Comparison of ENCODE assay signal across 8 cellular contexts in genomic region chr11:3512138-3512551, GRCh38.
DNase-seq lines count a peak whose midpoint lies in the region; ATAC-seq and TF ChIP-seq lines count a peak whose summit lies in the region.
"Not testable (repeated sequence)": the region's sequence is repeated elsewhere in the genome, so short reads cannot be mapped to it uniquely, and the experiment has no call there.

No MANE protein-coding gene starts in this region.

- not testable (repeated sequence) for H3K36me3 ChIP-seq in naive thymus-derived CD4-positive, alpha-beta T cell (ENCODE audit: control insufficient read depth in 2 of 3, insufficient read depth in 3 of 3, low read length in 3 of 3)

- not testable (repeated sequence) for H3K9me3 ChIP-seq in naive thymus-derived CD4-positive, alpha-beta T cell (ENCODE audit: control insufficient read depth in 2 of 3, low read length in 3 of 3)

- ATAC-seq in activated CD8-positive, alpha-beta memory T cell treated with anti-CD3 and anti-CD28 coated beads, Interleukin-2, amount 10 ng/mL, durations not matched to agents 7 days and 5 days; naive thymus-derived CD4-positive, alpha-beta T cell: not testable (repeated sequence)

- H3K27me3 Mint-ChIP-seq in activated CD8-positive, alpha-beta memory T cell treated with anti-CD3 and anti-CD28 coated beads, Interleukin-2, amount 10 ng/mL, durations not matched to agents 7 days and 5 days: peaks cover 15% of the 10 kb centered on the region
- not testable (repeated sequence) for H3K27me3 Mint-ChIP-seq in activated naive CD8-positive, alpha-beta T cell; endothelial cell (ENCODE audit: unreplicated experiment)
- peaks cover 0 to 20% (median 0%) of the 10 kb centered on the region in 5 donors for H3K27me3 Mint-ChIP-seq in naive thymus-derived CD4-positive, alpha-beta T cell

- H3K36me3 Mint-ChIP-seq in activated CD8-positive, alpha-beta memory T cell treated with anti-CD3 and anti-CD28 coated beads, Interleukin-2, amount 10 ng/mL, durations not matched to agents 7 days and 5 days; activated naive CD8-positive, alpha-beta T cell; endothelial cell (ENCODE audit: low read depth, unreplicated experiment); naive thymus-derived CD4-positive, alpha-beta T cell: not testable (repeated sequence)

- DNase-seq in Ammon's horn (ENCODE audit: low spot score) (peak; percentile 4), LNCaP clone FGC (ENCODE audit: low read depth) (peak; percentile 21), T-helper 1 cell (peak; percentile 28 to 55 (median 49)), endothelial cell (ENCODE audit: low spot score) (peak; percentile 6)
- DNase-seq in activated CD8-positive, alpha-beta memory T cell treated with anti-CD3 and anti-CD28 coated beads, Interleukin-2, amount 10 ng/mL, durations not matched to agents 7 days and 5 days: peak; percentile 47
- peak in 7 of 9 donors; percentile 32 to 58 (median 48) for DNase-seq in naive thymus-derived CD4-positive, alpha-beta T cell
- peak; percentile 8 to 39 for DNase-seq in stimulated activated CD4-positive, alpha-beta T cell treated with anti-CD3 and anti-CD28 coated beads, Interleukin-15, amount 100 ng/mL, for 48 hours (ENCODE audit: low read depth in 2 of 2)

- H3K9me3 Mint-ChIP-seq in activated CD8-positive, alpha-beta memory T cell treated with anti-CD3 and anti-CD28 coated beads, Interleukin-2, amount 10 ng/mL, durations not matched to agents 7 days and 5 days (ENCODE audit: low read depth); activated naive CD8-positive, alpha-beta T cell (ENCODE audit: low read depth); endothelial cell (ENCODE audit: unreplicated experiment); naive thymus-derived CD4-positive, alpha-beta T cell: not testable (repeated sequence)

- CTCF ChIA-PET in activated CD8-positive, alpha-beta memory T cell treated with anti-CD3 and anti-CD28 coated beads, Interleukin-2, amount 10 ng/mL, durations not matched to agents 7 days and 5 days (lab: Charles Lee); naive thymus-derived CD4-positive, alpha-beta T cell (lab: Charles Lee): not testable (repeated sequence)

- TF ChIP-seq CTCF in LNCaP clone FGC (IDR thresholded peaks at IDR 0.05; ENCODE audit: control insufficient read depth, extremely low read depth, insufficient read depth); endothelial cell (IDR thresholded peaks at IDR 0.05; ENCODE audit: unreplicated experiment): not testable (repeated sequence)

- peak overlapping the region; percentile 60 for H3K27ac ChIP-seq in naive thymus-derived CD4-positive, alpha-beta T cell (ENCODE audit: low read depth, low read length)

- not testable (repeated sequence) for H3K4me3 ChIP-seq in LNCaP clone FGC (ENCODE audit: low read depth, low read length); naive thymus-derived CD4-positive, alpha-beta T cell (ENCODE audit: low read length)

- H3K27ac Mint-ChIP-seq in activated CD8-positive, alpha-beta memory T cell treated with anti-CD3 and anti-CD28 coated beads, Interleukin-2, amount 10 ng/mL, durations not matched to agents 7 days and 5 days: peak overlapping the region; percentile 69
- H3K27ac Mint-ChIP-seq in activated naive CD8-positive, alpha-beta T cell: peak overlapping the region; percentile 4
- H3K27ac Mint-ChIP-seq in endothelial cell (ENCODE audit: unreplicated experiment): peak overlapping the region; percentile 58
- peak overlapping the region; percentile 72 to 95 (median 85) for H3K27ac Mint-ChIP-seq in naive thymus-derived CD4-positive, alpha-beta T cell

- H3K27me3 ChIP-seq in naive thymus-derived CD4-positive, alpha-beta T cell (ENCODE audit: control insufficient read depth in 2 of 2, insufficient read depth in 2 of 2, low read length in 2 of 2): not testable (repeated sequence)

- POLR2A ChIA-PET in naive thymus-derived CD4-positive, alpha-beta T cell (lab: Charles Lee): not testable (repeated sequence)

- H3K4me3 Mint-ChIP-seq in activated CD8-positive, alpha-beta memory T cell treated with anti-CD3 and anti-CD28 coated beads, Interleukin-2, amount 10 ng/mL, durations not matched to agents 7 days and 5 days: peak overlapping the region; percentile 45
- peak overlapping the region; percentile 10 for H3K4me3 Mint-ChIP-seq in activated naive CD8-positive, alpha-beta T cell
- H3K4me3 Mint-ChIP-seq in endothelial cell (ENCODE audit: unreplicated experiment): not testable (repeated sequence)
- peak overlapping the region; percentile 39 to 72 (median 56) for H3K4me3 Mint-ChIP-seq in naive thymus-derived CD4-positive, alpha-beta T cell

- H3K4me1 ChIP-seq in naive thymus-derived CD4-positive, alpha-beta T cell (ENCODE audit: control insufficient read depth in 2 of 2, insufficient read depth in 2 of 2, low read length in 2 of 2): not testable (repeated sequence)

- peaks cover 15% of the 10 kb centered on the region for H3K4me1 Mint-ChIP-seq in activated CD8-positive, alpha-beta memory T cell treated with anti-CD3 and anti-CD28 coated beads, Interleukin-2, amount 10 ng/mL, durations not matched to agents 7 days and 5 days
- peaks cover 15% of the 10 kb centered on the region for H3K4me1 Mint-ChIP-seq in activated naive CD8-positive, alpha-beta T cell (ENCODE audit: low read depth)
- H3K4me1 Mint-ChIP-seq in endothelial cell (ENCODE audit: unreplicated experiment): peaks cover 13% of the 10 kb centered on the region
- peaks cover 2 to 27% (median 20%) of the 10 kb centered on the region in 7 donors for H3K4me1 Mint-ChIP-seq in naive thymus-derived CD4-positive, alpha-beta T cell

- intact Hi-C loops in naive thymus-derived CD4-positive, alpha-beta T cell (cut with micrococcal nuclease): not testable (repeated sequence)

Comparison
In these comparisons a context has a peak if more than half of its experiments do, and no peak if none do; other contexts are left out.
1. H3K27ac Mint-ChIP-seq: peak in every context shown above with its lines; median percentile 85 in naive thymus-derived CD4-positive, alpha-beta T cell; 69 in activated CD8-positive, alpha-beta memory T cell treated with anti-CD3 and anti-CD28 coated beads, Interleukin-2, amount 10 ng/mL, durations not matched to agents 7 days and 5 days; 58 in endothelial cell; 4 in activated naive CD8-positive, alpha-beta T cell.